Comparison of ENCODE assay signal across 2 cellular contexts in genomic region chr4:109976189-109976588, GRCh38.
TF ChIP-seq lines count a peak whose summit lies in the region.

No MANE protein-coding gene starts in this region.

TF ChIP-seq in HepG2, 621 proteins besides CTCF, POLR2A, EP300 and RAD21:
- TF ChIP-seq CEBPB (IDR thresholded peaks at IDR 0.05; ENCODE audit: borderline replicate concordance, low read depth, low read length) (peak; percentile 75), BRCA1 (CRISPR knock-in tag; IDR thresholded peaks at IDR 0.05) (no peak)

TF ChIP-seq in K562, 482 proteins besides CTCF, POLR2A, EP300 and RAD21:
- TF ChIP-seq IRF9 (tag; IDR thresholded peaks at IDR 0.05) = peak; percentile 51; the same call in 1 of the 2 replicates
- TF ChIP-seq MITF (IDR thresholded peaks at IDR 0.05) = no peak
- peak; percentile 95 for TF ChIP-seq CEBPB (tag; IDR thresholded peaks at IDR 0.05)
- no peak for TF ChIP-seq KDM2B (CRISPR knock-in tag; IDR thresholded peaks at IDR 0.05)
- TF ChIP-seq CGGBP1 (CRISPR knock-in tag; IDR thresholded peaks at IDR 0.05) = no peak
- no peak for TF ChIP-seq CEBPG (CRISPR knock-in tag; IDR thresholded peaks at IDR 0.05)
- peak; percentile 68 to 97 for TF ChIP-seq CEBPG (tag; conservative IDR thresholded peaks at IDR 0.05 in 1 of 2, IDR thresholded peaks at IDR 0.05 in 1 of 2)
